ENCODE assay signal across 17 cellular contexts in the genomic region with DNA sequence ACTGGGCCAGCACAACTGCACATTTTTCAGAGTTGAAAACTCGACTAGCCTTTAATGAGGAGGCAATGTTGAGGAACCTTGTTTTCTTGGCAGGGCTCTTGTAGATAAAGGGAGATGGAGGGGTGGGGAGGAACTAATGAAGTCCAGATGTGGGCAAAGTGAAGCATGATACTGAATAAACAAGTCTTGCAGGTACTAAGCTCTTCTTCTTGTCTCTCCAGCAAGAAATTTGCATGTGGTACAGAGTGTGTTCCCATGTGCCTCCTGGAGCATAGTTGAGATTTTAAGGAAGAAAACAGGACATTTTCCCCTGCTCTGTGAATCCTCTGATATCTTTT. TPM values are rescaled to one million over a fixed set of nuclear protein-coding genes. Genes with fewer than 3 reads are reported as not detected.
DNase-seq lines count a peak whose midpoint lies in the region; ATAC-seq and TF ChIP-seq lines count a peak whose summit lies in the region.
"Had no signal": no experiment of that assay in that cellular context is flagged by ENCODE, and none has a peak within 500 bp of the region (broad histone marks: within the 10 kb centered on the region; RNA-seq: fewer than 3 reads in every experiment).

No MANE protein-coding gene starts in this region.

- H3K4me1 ChIP-seq in adipocyte (ENCODE audit: control insufficient read depth, insufficient read depth, low read length) (peaks cover 37% of the 10 kb centered on the region), hepatocyte (ENCODE audit: insufficient read depth) (peaks cover 60% of the 10 kb centered on the region)

- peaks cover 93% of the 10 kb centered on the region for H3K36me3 ChIP-seq in adipocyte (ENCODE audit: control insufficient read depth, insufficient read depth, low read length, severe bottlenecking)
- peaks cover 4% of the 10 kb centered on the region for H3K36me3 ChIP-seq in hepatocyte (replicated peaks; ENCODE audit: insufficient read depth, low read depth)

- peak; percentile 35 for DNase-seq in AG09309 (ENCODE audit: low read depth)
- DNase-seq in EL, result peak; percentile 27
- peak; percentile 66 for DNase-seq in adipocyte (ENCODE audit: low read depth)
- no peak for DNase-seq in hepatocyte (ENCODE audit: low spot score)
- DNase-seq in AG20443 (ENCODE audit: low spot score), result no peak
- DNase-seq in posterior vena cava (ENCODE audit: low spot score), result no peak
- DNase-seq: activated CD4-positive, alpha-beta T cell treated with anti-CD3 and anti-CD28 coated beads, Interleukin-2, amount 10 ng/mL, durations not matched to agents 24 days and 14 days; erythroblast; NCI-H446; occipital lobe; sigmoid colon; stimulated activated naive B cell treated with anti-CD40 and anti-IgM and Interleukin-4, amounts not matched to agents 10 μg/mL and 1 μg/mL and 100 μg/mL, for 72 hours; T-cell; tibial artery had no signal

- no peaks in the 10 kb centered on the region for H3K9me2 ChIP-seq in hepatocyte (replicated peaks; ENCODE audit: insufficient read depth)

- peak overlapping the region; percentile 29 for H3K27ac ChIP-seq in hepatocyte
- H3K27ac ChIP-seq: C4-2B, sigmoid colon, tibial artery had no signal

- H3K4me2 ChIP-seq in hepatocyte, result no peak overlapping the region

- H3K9ac ChIP-seq in adipocyte (ENCODE audit: low read length), result no peak overlapping the region

- no peak overlapping the region for H3K4me3 ChIP-seq in AG09309 (ENCODE audit: control insufficient read depth, low read depth, low read length)
- H3K4me3 ChIP-seq in adipocyte (ENCODE audit: low read length), result no peak overlapping the region
- H3K4me3 ChIP-seq in hepatocyte, result no peak overlapping the region
- H3K4me3 ChIP-seq: sigmoid colon, tibial artery had no signal

- peaks cover 88% of the 10 kb centered on the region for H4K20me1 ChIP-seq in hepatocyte (ENCODE audit: insufficient read depth, poor library complexity, severe bottlenecking)

- no peaks in the 10 kb centered on the region for H3K27me3 ChIP-seq in adipocyte (replicated peaks; ENCODE audit: control insufficient read depth, insufficient read depth, low read length)
- H3K27me3 ChIP-seq in hepatocyte, result no peaks in the 10 kb centered on the region
- H3K27me3 ChIP-seq: sigmoid colon, tibial artery had no signal

- intact Hi-C loops in posterior vena cava (cut with DNase I), result no loop called here

- TF ChIP-seq CTCF in AG09309 (IDR thresholded peaks at IDR 0.05; ENCODE audit: control insufficient read depth, insufficient read depth, low read depth, low read length, missing control alignments) (no peak), hepatocyte (IDR thresholded peaks at IDR 0.05; ENCODE audit: poor library complexity) (no peak)

- no peak overlapping the region for H2AFZ ChIP-seq in hepatocyte

- H3K79me2 ChIP-seq in hepatocyte, result peaks cover 98% of the 10 kb centered on the region

- no peak for ATAC-seq in HG03571 (IDR thresholded peaks at IDR 0.05; ENCODE audit: unreplicated experiment)
- ATAC-seq: stimulated activated naive B cell treated with anti-CD40 and anti-IgM and Interleukin-4, amounts not matched to agents 10 μg/mL and 1 μg/mL and 100 μg/mL, for 72 hours; T-cell had no signal

- WGBS in hepatocyte (ENCODE audit: low lambda C conversion rate, missing lambda C conversion rate), result 43% methylated on average over 1 of the region's 1 CpG

- no peaks in the 10 kb centered on the region for H3K9me3 ChIP-seq in adipocyte (ENCODE audit: control insufficient read depth, low read length)
- H3K9me3 ChIP-seq in hepatocyte (ENCODE audit: low read depth), result no peaks in the 10 kb centered on the region
- H3K9me3 ChIP-seq: sigmoid colon, tibial artery had no signal

RNA-seq across cellular contexts. Expression of gene PLPP3, which starts 47.0 kb away (rescaled TPM):
- total RNA-seq in hepatocyte (159 TPM in 2 replicates), posterior vena cava (100 to 1,000 TPM; 141 to 173 TPM)
- polyA plus RNA-seq in hepatocyte, result 103 TPM in 2 replicates
- total RNA-seq: activated CD4-positive, alpha-beta T cell treated with anti-CD3 and anti-CD28 coated beads, Interleukin-2, amount 10 ng/mL, durations not matched to agents 24 days and 14 days; activated T-helper 2 cell treated with anti-CD3 and anti-CD28 coated beads, Interferon-gamma antibody, Interleukin-2, Interleukin-4, amounts not matched to agents 10 μg/mL and 5 μg/mL and 100 μg/mL, durations not matched to agents 14 hours and 24 hours and 36 hours had no signal

Comparison
In these comparisons a context has a peak if more than half of its experiments do, and no peak if none do; other contexts are left out.
1. DNase-seq: peak in AG09309 (single experiment), EL (single experiment) and adipocyte (single experiment); none in hepatocyte (single experiment), AG20443 (single experiment) and posterior vena cava (single experiment).